Comparison of ENCODE assay signal across 15 cellular contexts in genomic region chrX:33045245-33045644, GRCh38.
DNase-seq lines count a peak whose midpoint lies in the region; TF ChIP-seq lines count a peak whose summit lies in the region.
"Had no signal": no experiment of that assay in that cellular context is flagged by ENCODE, and none has a peak within 500 bp of the region (broad histone marks: within the 10 kb centered on the region; RNA-seq: fewer than 3 reads in every experiment).

No MANE protein-coding gene starts in this region.

- H4K20me1 ChIP-seq in OCI-LY1 (ENCODE audit: insufficient read depth, low read length): no peaks in the 10 kb centered on the region

- H3K9me2 ChIP-seq in OCI-LY1 (ENCODE audit: low read depth, low read length): no peaks in the 10 kb centered on the region

- H3K27me3 ChIP-seq in OCI-LY1 (ENCODE audit: insufficient read depth, low read length) (no peaks in the 10 kb centered on the region), brain microvascular endothelial cell (replicated peaks) (no peaks in the 10 kb centered on the region)

- no peaks in the 10 kb centered on the region for H3F3A ChIP-seq in OCI-LY1 (ENCODE audit: insufficient read depth, low read length)

- in situ Hi-C loops in brain microvascular endothelial cell (cut with HindIII; ENCODE audit: low pct_ligation_motif_present, low sequenced_read_pairs): no loop called here

- peak overlapping the region; percentile 28 for H3K27ac ChIP-seq in OCI-LY1 (ENCODE audit: low read depth, low read length, poor library complexity, severe bottlenecking)
- H3K27ac ChIP-seq in temporal lobe (ENCODE audit: low read depth, low read length): peak overlapping the region; percentile 83
- no peak overlapping the region for H3K27ac ChIP-seq in brain microvascular endothelial cell
- H3K27ac ChIP-seq: BLaER1 treated with 17β-estradiol and CSF1 and Interleukin-3, amounts not matched to agents 10 nM and 100 nM had no signal

- H3K9ac ChIP-seq in OCI-LY1 (ENCODE audit: low read length): no peak overlapping the region
- H3K9ac ChIP-seq: BLaER1 treated with 17β-estradiol and CSF1 and Interleukin-3, amounts not matched to agents 10 nM and 100 nM had no signal

- H3K4me1 ChIP-seq in OCI-LY1 (ENCODE audit: insufficient read depth, low read length, severe bottlenecking): peaks cover 26% of the 10 kb centered on the region
- H3K4me1 ChIP-seq: BLaER1 treated with 17β-estradiol and CSF1 and Interleukin-3, amounts not matched to agents 10 nM and 100 nM had no signal

- H3K36me3 ChIP-seq in OCI-LY1 (ENCODE audit: insufficient read depth, low read length) (no peaks in the 10 kb centered on the region), brain microvascular endothelial cell (replicated peaks) (no peaks in the 10 kb centered on the region)
- H3K36me3 ChIP-seq: BLaER1 treated with 17β-estradiol and CSF1 and Interleukin-3, amounts not matched to agents 10 nM and 100 nM had no signal

- no peaks in the 10 kb centered on the region for H3K79me2 ChIP-seq in OCI-LY1 (ENCODE audit: insufficient read depth, low read length)

- DNase-seq in DMS53 treated with DMSO at 0.1 percent for 48 hours (lab: John Stamatoyannopoulos, UW; ENCODE audit: unreplicated experiment): peak; percentile 33
- peak; percentile 0 for DNase-seq in left kidney (ENCODE audit: low read depth, low spot score)
- no peak for DNase-seq in brain microvascular endothelial cell
- DNase-seq in NCI-H2107 treated with DMSO at 0.1 percent for 48 hours (lab: John Stamatoyannopoulos, UW; ENCODE audit: unreplicated experiment): no peak
- no peak for DNase-seq in superior temporal gyrus (ENCODE audit: extremely low spot score)
- DNase-seq: ACHN; CD4-positive, CD25-positive, alpha-beta regulatory T cell; DMS79; GOT3; HCEC 1CT; HFFc6 had no signal

- no peak overlapping the region for H3K4me2 ChIP-seq in OCI-LY1 (ENCODE audit: low read length)
- H3K4me2 ChIP-seq: BLaER1 treated with 17β-estradiol and CSF1 and Interleukin-3, amounts not matched to agents 10 nM and 100 nM had no signal

- H2AFZ ChIP-seq in OCI-LY1 (ENCODE audit: low read length): no peak overlapping the region

- no peak overlapping the region for H3K4me3 ChIP-seq in OCI-LY1 (ENCODE audit: low read depth, low read length, poor library complexity, severe bottlenecking)
- H3K4me3 ChIP-seq in brain microvascular endothelial cell (ENCODE audit: low read depth, low read length): no peak overlapping the region
- H3K4me3 ChIP-seq: BLaER1 treated with 17β-estradiol and CSF1 and Interleukin-3, amounts not matched to agents 10 nM and 100 nM; GM12878 had no signal

- TF ChIP-seq CTCF in OCI-LY1 (IDR thresholded peaks at IDR 0.05; ENCODE audit: low read length) (no peak), brain microvascular endothelial cell (IDR thresholded peaks at IDR 0.05; ENCODE audit: low read depth, low read length, missing control alignments) (no peak)

- no peaks in the 10 kb centered on the region for H3K9me3 ChIP-seq in OCI-LY1 (ENCODE audit: low read length)

Comparison
In these comparisons a context has a peak if more than half of its experiments do, and no peak if none do; other contexts are left out.
1. DNase-seq: peak in DMS53 treated with DMSO at 0.1 percent for 48 hours (single experiment) and left kidney (single experiment); none in brain microvascular endothelial cell (single experiment), NCI-H2107 treated with DMSO at 0.1 percent for 48 hours (single experiment) and superior temporal gyrus (single experiment).